In the genomic region with DNA sequence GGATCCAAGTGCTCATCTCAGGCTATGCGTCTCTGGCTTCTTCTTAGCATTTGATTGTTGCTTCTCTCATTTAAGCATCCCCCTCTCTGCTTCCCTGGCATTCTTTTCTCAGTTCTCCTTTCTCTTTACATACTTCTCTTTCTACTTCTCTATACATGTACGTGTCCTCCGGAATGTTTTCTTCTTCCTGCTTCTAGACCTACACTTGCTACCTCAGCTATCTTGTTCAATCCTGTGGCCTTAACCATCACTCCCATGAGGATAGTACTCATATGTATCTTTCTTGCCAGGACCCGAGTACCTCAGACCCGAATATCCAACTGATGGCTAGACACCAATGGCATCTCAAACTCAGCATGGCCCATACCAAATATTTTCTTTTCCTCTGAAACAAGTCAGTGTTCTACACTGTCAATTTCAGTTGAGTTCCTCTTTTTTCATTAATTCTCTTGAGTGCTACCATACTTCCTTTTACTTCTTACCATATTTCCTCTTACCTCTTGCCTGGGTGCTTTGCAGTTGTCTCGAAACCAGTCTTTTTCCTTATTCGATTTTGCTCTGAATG, we compare ENCODE assay signal across 13 cellular contexts.
A peak's percentile ranks its signal among the peaks of the same experiment; 100 is the strongest.
DNase-seq lines count a peak whose midpoint lies in the region; ATAC-seq and TF ChIP-seq lines count a peak whose summit lies in the region.
"Had no signal": no experiment of that assay in that cellular context is flagged by ENCODE, and none has a peak within 500 bp of the region (broad histone marks: within the 10 kb centered on the region; RNA-seq: fewer than 3 reads in every experiment).

No MANE protein-coding gene starts in this region.

- peak overlapping the region in 7 of 8 donors; percentile 67 to 85 (median 76) for H3K27ac ChIP-seq in spleen
- no peak overlapping the region for H3K27ac ChIP-seq in transverse colon
- H3K27ac ChIP-seq: cardiac muscle cell, SJSA1 had no signal

- no peaks in the 10 kb centered on the region for H3K36me3 Mint-ChIP-seq in activated T-cell treated with anti-CD3 and anti-CD28 coated beads, Interleukin-2, amount 50 U/mL, for 4 hours (ENCODE audit: insufficient read depth)
- H3K36me3 Mint-ChIP-seq: activated naive CD4-positive, alpha-beta T cell treated with anti-CD3 and anti-CD28 coated beads, Interleukin-2, amount 50 U/mL, for 72 hours had no signal

- H3K27me3 ChIP-seq in spleen (replicated peaks in 1 of 7) (no peaks in the 10 kb centered on the region), transverse colon (no peaks in the 10 kb centered on the region)
- H3K27me3 ChIP-seq: cardiac muscle cell had no signal

- WGBS in spleen, 5 donors, result 43 to 58% (median 50%) methylated on average over 7 of the region's 7 CpGs
- 76 to 92% methylated on average over 5 to 7 of the region's 7 CpGs for WGBS in transverse colon (ENCODE audit: low coverage in 1 of 2), 2 donors

- H3K4me1 Mint-ChIP-seq in activated T-cell treated with anti-CD3 and anti-CD28 coated beads, Interleukin-2, amount 50 U/mL, for 4 hours (ENCODE audit: low read depth), result no peaks in the 10 kb centered on the region

- H3K4me3 ChIP-seq in spleen, result peak overlapping the region in 1 of 8 donors; percentile 47
- no peak overlapping the region for H3K4me3 ChIP-seq in transverse colon
- H3K4me3 ChIP-seq: cardiac muscle cell, SJSA1 had no signal

- in situ Hi-C loops in transverse colon (cut with MboI; ENCODE audit: low pct_ligation_motif_present in 1 of 4, low pct_unique_long_range_greater_than_20kb in 1 of 4, low sequenced_read_pairs in 3 of 4), result no loop called here

- H3K4me1 ChIP-seq in spleen (peaks cover 0 to 41% (median 24%) of the 10 kb centered on the region in 6 donors), transverse colon (peaks cover 4 to 18% (median 10%) of the 10 kb centered on the region in 4 donors)

- TF ChIP-seq EP300 in transverse colon (IDR thresholded peaks at IDR 0.05; ENCODE audit: low read depth), result no peak

- intact Hi-C loops in spleen (cut with DNase I; ENCODE audit: low total_unique reads), result no loop called here
- intact Hi-C loops in transverse colon (cut with DNase I; ENCODE audit: low total_unique reads), result no loop called here

- no peaks in the 10 kb centered on the region for H3K36me3 ChIP-seq in spleen
- H3K36me3 ChIP-seq in transverse colon, result no peaks in the 10 kb centered on the region
- H3K36me3 ChIP-seq: cardiac muscle cell had no signal

- no peaks in the 10 kb centered on the region for H3K27me3 Mint-ChIP-seq in activated T-cell treated with anti-CD3 and anti-CD28 coated beads, Interleukin-2, amount 50 U/mL, for 4 hours (ENCODE audit: low read depth)

- H3K9me3 ChIP-seq in spleen (no peaks in the 10 kb centered on the region), transverse colon (no peaks in the 10 kb centered on the region)

- no peak overlapping the region for H3K4me3 Mint-ChIP-seq in activated T-cell treated with anti-CD3 and anti-CD28 coated beads, Interleukin-2, amount 50 U/mL, for 4 hours

- TF ChIP-seq POLR2A in spleen (IDR thresholded peaks at IDR 0.05), result no peak
- TF ChIP-seq POLR2A in transverse colon (IDR thresholded peaks at IDR 0.05), result no peak

- DNase-seq in SKM-1 (lab: John Stamatoyannopoulos, UW; ENCODE audit: unreplicated experiment) (peak; percentile 46), spleen (no peak), transverse colon (no peak), RPMI8226 (no peak)
- no peak for DNase-seq in activated T-cell treated with anti-CD3 and anti-CD28 coated beads, Interleukin-2, amount 50 U/mL, for 4 hours
- DNase-seq: islet precursor cell, NCI-H1694 treated with DMSO at 0.1 percent for 48 hours had no signal

- no peak for TF ChIP-seq CTCF in spleen (IDR thresholded peaks at IDR 0.05 in 8 of 11, conservative IDR thresholded peaks at IDR 0.05 in 3 of 11)
- no peak for TF ChIP-seq CTCF in transverse colon (IDR thresholded peaks at IDR 0.05)

- no peaks in the 10 kb centered on the region for H3K9me3 Mint-ChIP-seq in activated T-cell treated with anti-CD3 and anti-CD28 coated beads, Interleukin-2, amount 50 U/mL, for 4 hours

- ATAC-seq in GM18858 (IDR thresholded peaks at IDR 0.05; ENCODE audit: unreplicated experiment), result peak; percentile 57
- ATAC-seq in HG03442 (IDR thresholded peaks at IDR 0.05; ENCODE audit: unreplicated experiment), result peak; percentile 49
- no peak for ATAC-seq in activated T-cell treated with anti-CD3 and anti-CD28 coated beads, Interleukin-2, amount 50 U/mL, for 4 hours
- no peak for ATAC-seq in HG03045 (IDR thresholded peaks at IDR 0.05; ENCODE audit: unreplicated experiment)
- ATAC-seq: activated naive CD4-positive, alpha-beta T cell treated with anti-CD3 and anti-CD28 coated beads, Interleukin-2, amount 50 U/mL, for 72 hours had no signal

Comparison
In these comparisons a context has a peak if more than half of its experiments do, and no peak if none do; other contexts are left out.
1. ATAC-seq: peak in GM18858 (single experiment) and HG03442 (single experiment); none in activated T-cell treated with anti-CD3 and anti-CD28 coated beads, Interleukin-2, amount 50 U/mL, for 4 hours (0 of 2) and HG03045 (single experiment).
2. H3K27ac ChIP-seq: peak in spleen (7 of 8); none in transverse colon (0 of 4).